In the genomic region with DNA sequence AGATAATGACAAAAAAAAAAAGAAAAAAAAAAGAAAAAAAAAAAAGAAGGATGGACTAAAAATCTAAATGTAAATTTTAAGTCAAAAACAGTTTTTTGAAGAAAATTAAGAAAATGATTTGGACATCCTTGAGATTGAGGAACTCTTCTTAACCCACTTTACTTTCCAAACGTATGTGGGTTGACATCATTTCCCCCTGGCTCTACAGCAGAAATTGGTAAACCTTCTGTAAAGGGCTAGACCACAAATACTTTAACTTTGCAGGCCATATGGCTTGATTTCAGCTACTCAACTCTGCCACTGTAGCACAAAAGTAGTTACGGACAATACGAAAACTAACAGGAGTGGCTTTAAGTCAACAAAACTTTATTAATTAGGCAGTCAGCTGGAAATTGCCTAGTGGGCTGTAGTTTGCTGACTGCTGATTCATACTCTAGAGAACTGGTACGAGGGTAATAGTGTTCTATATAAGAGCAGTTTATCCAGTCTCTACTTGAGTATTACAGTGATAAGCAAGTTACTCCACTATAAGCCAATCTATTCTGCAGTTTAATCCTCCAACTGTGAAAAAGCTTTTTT, we compare ENCODE assay signal across 19 cellular contexts.
DNase-seq lines count a peak whose midpoint lies in the region; ATAC-seq and TF ChIP-seq lines count a peak whose summit lies in the region.
"Had no signal": no experiment of that assay in that cellular context is flagged by ENCODE, and none has a peak within 500 bp of the region (broad histone marks: within the 10 kb centered on the region; RNA-seq: fewer than 3 reads in every experiment).

No MANE protein-coding gene starts in this region.

- H3K4me3 Mint-ChIP-seq in activated CD8-positive, alpha-beta memory T cell treated with anti-CD3 and anti-CD28 coated beads, Interleukin-2, amount 10 ng/mL, durations not matched to agents 7 days and 5 days: no peak overlapping the region
- H3K4me3 Mint-ChIP-seq: T-helper 2 cell treated with Interferon-gamma antibody and Interleukin-4, amounts not matched to agents 5 μg/mL and 100 μg/mL, for 36 hours had no signal

- CTCF ChIA-PET in activated CD8-positive, alpha-beta memory T cell treated with anti-CD3 and anti-CD28 coated beads, Interleukin-2, amount 10 ng/mL, durations not matched to agents 7 days and 5 days (lab: Charles Lee): no interaction called here

- peaks cover 0 to 20% (median 2%) of the 10 kb centered on the region in 4 donors for H3K4me1 ChIP-seq in stomach
- H3K4me1 ChIP-seq: psoas muscle, vagina had no signal

- H3K27ac ChIP-seq in stomach: peak overlapping the region in 1 of 5 donors; percentile 0
- H3K27ac ChIP-seq: psoas muscle, SJSA1, vagina had no signal

- peak; percentile 69 for ATAC-seq in activated CD8-positive, alpha-beta memory T cell treated with anti-CD3 and anti-CD28 coated beads, Interleukin-2, amount 10 ng/mL, durations not matched to agents 7 days and 5 days
- ATAC-seq in GM18861 (IDR thresholded peaks at IDR 0.05; ENCODE audit: unreplicated experiment): no peak
- ATAC-seq: psoas muscle had no signal

- intact Hi-C loops in stomach (cut with DNase I; ENCODE audit: low total_unique reads): no loop called here

- no peaks in the 10 kb centered on the region for H3K9me3 Mint-ChIP-seq in activated CD8-positive, alpha-beta memory T cell treated with anti-CD3 and anti-CD28 coated beads, Interleukin-2, amount 10 ng/mL, durations not matched to agents 7 days and 5 days (ENCODE audit: low read depth)
- H3K9me3 Mint-ChIP-seq: T-helper 2 cell treated with Interferon-gamma antibody and Interleukin-4, amounts not matched to agents 5 μg/mL and 100 μg/mL, for 36 hours had no signal

- TF ChIP-seq CTCF in astrocyte of the spinal cord (IDR thresholded peaks at IDR 0.05; ENCODE audit: low read depth, low read length) (no peak), stomach (IDR thresholded peaks at IDR 0.05) (no peak)

- no peaks in the 10 kb centered on the region for H3K27me3 ChIP-seq in stomach
- H3K27me3 ChIP-seq: BLaER1 treated with 17β-estradiol and CSF1 and Interleukin-3, amounts not matched to agents 10 nM and 100 nM; SJSA1; vagina had no signal

- H3K27me3 Mint-ChIP-seq in activated CD8-positive, alpha-beta memory T cell treated with anti-CD3 and anti-CD28 coated beads, Interleukin-2, amount 10 ng/mL, durations not matched to agents 7 days and 5 days: no peaks in the 10 kb centered on the region

- H3K4me3 ChIP-seq in astrocyte of the spinal cord (ENCODE audit: low read depth, low read length): no peak overlapping the region
- H3K4me3 ChIP-seq in stomach: no peak overlapping the region
- H3K4me3 ChIP-seq: BLaER1 treated with 17β-estradiol and CSF1 and Interleukin-3, amounts not matched to agents 10 nM and 100 nM; psoas muscle; SJSA1; vagina had no signal

- H3K36me3 ChIP-seq in stomach: peaks cover 34 to 75% (median 70%) of the 10 kb centered on the region in 4 donors

- DNase-seq in activated CD8-positive, alpha-beta memory T cell treated with anti-CD3 and anti-CD28 coated beads, Interleukin-2, amount 10 ng/mL, durations not matched to agents 7 days and 5 days: no peak
- no peak for DNase-seq in activated CD8-positive, alpha-beta memory T cell treated with anti-CD3 and anti-CD28 coated beads for 24 hours
- DNase-seq in NOMO-1 treated with dmso at 0.1 percent for 144 hours (lab: John Stamatoyannopoulos, UW; ENCODE audit: unreplicated experiment) (peak; percentile 73), astrocyte of the spinal cord (ENCODE audit: low read depth, low spot score) (peak; percentile 16), renal cortical epithelial cell (ENCODE audit: low read depth) (peak; percentile 16), stomach (no peak), mucosa of gallbladder (ENCODE audit: low spot score) (no peak)
- DNase-seq: activated CD4-positive, CD25-positive, alpha-beta regulatory T cell; amniotic stem cell; effector CD4-positive, alpha-beta T cell; NCI-H69; psoas muscle; small intestine; stimulated activated CD4-positive, alpha-beta T cell treated with anti-CD3 and anti-CD28 coated beads, Interleukin-4, amount 100 ng/mL, for 24 hours had no signal

- H3K9me3 ChIP-seq in stomach: no peaks in the 10 kb centered on the region
- H3K9me3 ChIP-seq: BLaER1 treated with 17β-estradiol and CSF1 and Interleukin-3, amounts not matched to agents 10 nM and 100 nM; psoas muscle; SJSA1; vagina had no signal

- in situ Hi-C loops in astrocyte of the spinal cord (cut with HindIII; ENCODE audit: low sequenced_read_pairs): no loop called here

- peaks cover 62% of the 10 kb centered on the region for H3K36me3 Mint-ChIP-seq in activated CD8-positive, alpha-beta memory T cell treated with anti-CD3 and anti-CD28 coated beads, Interleukin-2, amount 10 ng/mL, durations not matched to agents 7 days and 5 days

- peaks cover 44% of the 10 kb centered on the region for H3K4me1 Mint-ChIP-seq in activated CD8-positive, alpha-beta memory T cell treated with anti-CD3 and anti-CD28 coated beads, Interleukin-2, amount 10 ng/mL, durations not matched to agents 7 days and 5 days

- no peak for TF ChIP-seq EP300 in stomach (IDR thresholded peaks at IDR 0.05)

- no peak for TF ChIP-seq POLR2A in stomach (IDR thresholded peaks at IDR 0.05)

- H3K27ac Mint-ChIP-seq in activated CD8-positive, alpha-beta memory T cell treated with anti-CD3 and anti-CD28 coated beads, Interleukin-2, amount 10 ng/mL, durations not matched to agents 7 days and 5 days: peak overlapping the region; percentile 67
- H3K27ac Mint-ChIP-seq: T-helper 2 cell treated with Interferon-gamma antibody and Interleukin-4, amounts not matched to agents 5 μg/mL and 100 μg/mL, for 36 hours had no signal

- 47 to 62% (median 59%) methylated on average over 4 of the region's 4 CpGs for WGBS in stomach, 5 donors

Comparison
In these comparisons a context has a peak if more than half of its experiments do, and no peak if none do; other contexts are left out.
1. DNase-seq: peak in NOMO-1 treated with dmso at 0.1 percent for 144 hours (single experiment), astrocyte of the spinal cord (single experiment) and renal cortical epithelial cell (single experiment); none in activated CD8-positive, alpha-beta memory T cell treated with anti-CD3 and anti-CD28 coated beads, Interleukin-2, amount 10 ng/mL, durations not matched to agents 7 days and 5 days (single experiment), activated CD8-positive, alpha-beta memory T cell treated with anti-CD3 and anti-CD28 coated beads for 24 hours (single experiment), stomach (single experiment) and mucosa of gallbladder (single experiment).